Comparison of ENCODE assay signal across 8 cellular contexts in genomic region chr15:65101418-65101890, GRCh38. TPM values are rescaled to one million over a fixed set of nuclear protein-coding genes. Genes with fewer than 3 reads are reported as not detected.
DNase-seq lines count a peak whose midpoint lies in the region; ATAC-seq, FAIRE-seq and TF ChIP-seq lines count a peak whose summit lies in the region.

No MANE protein-coding gene starts in this region.

- no peak for TF ChIP-seq EP300 in esophagus muscularis mucosa (IDR thresholded peaks at IDR 0.05)

- intact Hi-C loops in esophagus muscularis mucosa (cut with DNase I) = loop anchor here (2.0 kb wide), 1 partner anchor 47 kb away; no protein-coding TSS in a partner anchor

- TF ChIP-seq CTCF in LNCaP clone FGC (IDR thresholded peaks at IDR 0.05; ENCODE audit: control insufficient read depth, extremely low read depth, insufficient read depth) (peak; percentile 62), esophagus muscularis mucosa (IDR thresholded peaks at IDR 0.05) (peak; percentile 79 to 89 (median 88))

- H3K4me1 ChIP-seq in esophagus muscularis mucosa = peaks cover 0 to 27% (median 27%) of the 10 kb centered on the region in 4 donors

- H3K27me3 Mint-ChIP-seq in activated CD8-positive, alpha-beta T cell treated with anti-CD3 and anti-CD28 coated beads, Interleukin-2, amount 10 ng/mL, durations not matched to agents 7 days and 5 days (ENCODE audit: low read depth) = no peaks in the 10 kb centered on the region

- DNase-seq in LNCaP clone FGC (ENCODE audit: low read depth) (peak; percentile 2), esophagus muscularis mucosa (ENCODE audit: extremely low spot score) (no peak), mucosa of gallbladder (ENCODE audit: low spot score) (peak; percentile 67), superior temporal gyrus (ENCODE audit: extremely low spot score) (peak; percentile 79), KG1 (lab: John Stamatoyannopoulos, UW) (no peak)
- DNase-seq in activated CD8-positive, alpha-beta T cell treated with anti-CD3 and anti-CD28 coated beads, Interleukin-2, amount 10 ng/mL, durations not matched to agents 7 days and 5 days = peak; percentile 64

- peaks cover 9 to 82% (median 64%) of the 10 kb centered on the region in 4 donors for H3K36me3 ChIP-seq in esophagus muscularis mucosa

- POLR2A ChIA-PET in activated CD8-positive, alpha-beta T cell treated with anti-CD3 and anti-CD28 coated beads, Interleukin-2, amount 10 ng/mL, durations not matched to agents 7 days and 5 days (lab: Charles Lee) = interaction anchor here (0.6 kb wide), 1 partner anchor 371 kb away, joined by 3 read pairs; no protein-coding TSS in a partner anchor

- H3K9me3 ChIP-seq in esophagus muscularis mucosa = no peaks in the 10 kb centered on the region

- CTCF ChIA-PET in activated CD8-positive, alpha-beta T cell treated with anti-CD3 and anti-CD28 coated beads, Interleukin-2, amount 10 ng/mL, durations not matched to agents 7 days and 5 days (lab: Charles Lee) = interaction anchor here (0.7 to 1.8 kb wide), 24 partner anchors 10 to 374 kb away, joined by 3 to 11 read pairs (median 4); partner anchors contain the start of gene UBAP1L

- H3K36me3 Mint-ChIP-seq in activated CD8-positive, alpha-beta T cell treated with anti-CD3 and anti-CD28 coated beads, Interleukin-2, amount 10 ng/mL, durations not matched to agents 7 days and 5 days (ENCODE audit: low read depth) = peaks cover 20% of the 10 kb centered on the region

- no peak for TF ChIP-seq POLR2A in esophagus muscularis mucosa (IDR thresholded peaks at IDR 0.05; ENCODE audit: low read depth)

- ATAC-seq in activated CD8-positive, alpha-beta T cell treated with anti-CD3 and anti-CD28 coated beads, Interleukin-2, amount 10 ng/mL, durations not matched to agents 7 days and 5 days = peak; percentile 47
- no peak for ATAC-seq in HG03521 (IDR thresholded peaks at IDR 0.05; ENCODE audit: unreplicated experiment)

- WGBS in esophagus muscularis mucosa = 38% methylated on average over 8 of the region's 9 CpGs

- peak overlapping the region in 2 of 4 donors; percentile 16 to 23 for H3K27ac ChIP-seq in esophagus muscularis mucosa (replicated peaks in 1 of 4)

- no peaks in the 10 kb centered on the region for H3K9me3 Mint-ChIP-seq in activated CD8-positive, alpha-beta T cell treated with anti-CD3 and anti-CD28 coated beads, Interleukin-2, amount 10 ng/mL, durations not matched to agents 7 days and 5 days (ENCODE audit: insufficient read depth)

- H3K4me3 ChIP-seq in LNCaP clone FGC (ENCODE audit: low read depth, low read length) (no peak overlapping the region), esophagus muscularis mucosa (no peak overlapping the region)

- no peaks in the 10 kb centered on the region for H3K4me1 Mint-ChIP-seq in activated CD8-positive, alpha-beta T cell treated with anti-CD3 and anti-CD28 coated beads, Interleukin-2, amount 10 ng/mL, durations not matched to agents 7 days and 5 days (ENCODE audit: low read depth)

- H3K27me3 ChIP-seq in esophagus muscularis mucosa = no peaks in the 10 kb centered on the region

- no peak overlapping the region for H3K4me3 Mint-ChIP-seq in activated CD8-positive, alpha-beta T cell treated with anti-CD3 and anti-CD28 coated beads, Interleukin-2, amount 10 ng/mL, durations not matched to agents 7 days and 5 days

- peak overlapping the region; percentile 14 for H3K27ac Mint-ChIP-seq in activated CD8-positive, alpha-beta T cell treated with anti-CD3 and anti-CD28 coated beads, Interleukin-2, amount 10 ng/mL, durations not matched to agents 7 days and 5 days

- FAIRE-seq in G401.6 (lab: Jason Lieb, UNC) = peak; percentile 63

RNA-seq across cellular contexts. Expression of gene UBAP1L, which starts 13.5 kb away (rescaled TPM):
- 1 to 10 TPM; 3.5 to 4.2 TPM for total RNA-seq in activated CD8-positive, alpha-beta T cell treated with anti-CD3 and anti-CD28 coated beads, Interleukin-2, amount 10 ng/mL, durations not matched to agents 7 days and 5 days
- total RNA-seq in esophagus muscularis mucosa = 1 to 10 TPM; 1.2 to 7.5 (median 2.2) TPM
- 5.6 TPM for total RNA-seq in mucosa of gallbladder

RNA-seq across cellular contexts. Expression of gene KBTBD13, which starts 24.9 kb away (rescaled TPM):
- total RNA-seq in activated CD8-positive, alpha-beta T cell treated with anti-CD3 and anti-CD28 coated beads, Interleukin-2, amount 10 ng/mL, durations not matched to agents 7 days and 5 days = not detected
- total RNA-seq in esophagus muscularis mucosa = under 1 TPM in 1 of 4 donors, not detected in 3; 0.17 TPM
- not detected for total RNA-seq in mucosa of gallbladder

RNA-seq across cellular contexts. Expression of gene PDCD7, which starts 32.2 kb away (rescaled TPM):
- 10 to 100 TPM; 31.5 to 34.9 TPM for total RNA-seq in activated CD8-positive, alpha-beta T cell treated with anti-CD3 and anti-CD28 coated beads, Interleukin-2, amount 10 ng/mL, durations not matched to agents 7 days and 5 days
- 10 to 100 TPM; 24.2 to 33.4 (median 25.5) TPM for total RNA-seq in esophagus muscularis mucosa
- 22.0 TPM for total RNA-seq in mucosa of gallbladder

RNA-seq across cellular contexts. Expression of gene RASL12, which starts 33.7 kb away (rescaled TPM):
- total RNA-seq in activated CD8-positive, alpha-beta T cell treated with anti-CD3 and anti-CD28 coated beads, Interleukin-2, amount 10 ng/mL, durations not matched to agents 7 days and 5 days = not detected
- total RNA-seq in esophagus muscularis mucosa (100 to 1,000 TPM; 123 to 216 (median 198) TPM), mucosa of gallbladder (17.5 TPM)

RNA-seq across cellular contexts. Expression of gene SLC51B, which starts 56.3 kb away (rescaled TPM):
- not detected for total RNA-seq in activated CD8-positive, alpha-beta T cell treated with anti-CD3 and anti-CD28 coated beads, Interleukin-2, amount 10 ng/mL, durations not matched to agents 7 days and 5 days
- total RNA-seq in esophagus muscularis mucosa (not detected), mucosa of gallbladder (0.37 TPM)

Comparison
In these comparisons a context has a peak if more than half of its experiments do, and no peak if none do; other contexts are left out.
1. DNase-seq: peak in LNCaP clone FGC (single experiment), activated CD8-positive, alpha-beta T cell treated with anti-CD3 and anti-CD28 coated beads, Interleukin-2, amount 10 ng/mL, durations not matched to agents 7 days and 5 days (single experiment), mucosa of gallbladder (single experiment) and superior temporal gyrus (single experiment); none in esophagus muscularis mucosa (single experiment) and KG1 (single experiment).